In the genomic region with DNA sequence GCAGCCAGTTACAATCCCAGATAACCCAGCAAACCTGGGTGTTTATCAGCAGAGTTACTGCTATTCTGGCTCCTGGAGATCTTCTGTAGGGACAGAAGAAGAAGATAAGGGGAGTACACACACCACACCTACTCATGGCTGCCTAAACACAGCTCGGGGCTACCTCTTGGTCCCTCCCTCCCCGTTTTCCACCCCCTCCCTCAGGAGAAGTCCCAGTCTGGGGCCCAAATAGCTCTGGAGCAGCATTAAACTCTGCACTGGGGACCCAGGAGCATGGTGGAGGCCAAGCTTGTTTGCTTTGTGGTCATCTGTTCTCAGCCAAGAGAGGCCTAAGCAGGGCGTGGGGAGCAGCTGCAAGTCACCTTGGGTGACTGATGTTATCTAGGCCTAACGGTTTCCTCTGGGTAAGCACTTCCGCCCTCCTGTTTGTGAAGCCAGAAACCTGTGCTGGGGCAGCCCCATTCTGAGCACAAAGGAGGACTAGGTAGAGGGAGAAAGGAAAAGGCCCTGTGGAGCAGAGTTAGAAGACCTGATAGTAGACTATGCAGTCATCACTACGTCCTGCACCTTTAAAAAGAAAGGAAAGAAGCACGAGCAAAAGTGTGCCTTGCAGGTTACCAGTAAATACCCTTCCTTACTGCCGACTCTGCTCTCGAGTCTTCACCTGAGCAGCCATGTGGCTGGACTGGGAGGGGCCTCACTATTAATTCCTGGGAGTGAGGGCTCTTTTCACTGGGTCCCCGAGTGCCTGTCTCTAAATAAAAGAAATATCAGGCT, we compare ENCODE assay signal across 8 cellular contexts. TPM values are rescaled to one million over a fixed set of nuclear protein-coding genes. Genes with fewer than 3 reads are reported as not detected.
DNase-seq lines count a peak whose midpoint lies in the region; ATAC-seq and TF ChIP-seq lines count a peak whose summit lies in the region.

No MANE protein-coding gene starts in this region.

- no peak for TF ChIP-seq CTCF in GM06990 (IDR thresholded peaks at IDR 0.05; ENCODE audit: insufficient read depth, low read length, poor library complexity, severe bottlenecking)

- peak overlapping the region; percentile 41 for H3K4me3 ChIP-seq in GM06990 (replicated peaks; ENCODE audit: low read depth, low read length)

- DNase-seq in GM06990 (ENCODE audit: extremely low read depth, insufficient read length) (peak; percentile 79), HuH-7.5 (ENCODE audit: low spot score) (peak; percentile 53), medulla oblongata (ENCODE audit: extremely low spot score) (no peak), NCI-H1105 (lab: John Stamatoyannopoulos, UW) (no peak)
- peak; percentile 50 for DNase-seq in stimulated activated CD8-positive, alpha-beta memory T cell treated with anti-CD3 and anti-CD28 coated beads, Interleukin-12 subunit alpha, Interleukin-12 subunit beta, amount 100 ng/mL, for 1 hour (ENCODE audit: low read depth)

- H3K36me3 ChIP-seq in GM06990 (ENCODE audit: control insufficient read depth, insufficient read depth, low read length) = no peaks in the 10 kb centered on the region

- no peaks in the 10 kb centered on the region for H3K27me3 ChIP-seq in GM06990 (replicated peaks; ENCODE audit: control insufficient read depth, insufficient read depth, low read length)

- ATAC-seq in GM21447 (IDR thresholded peaks at IDR 0.05; ENCODE audit: unreplicated experiment) (peak; percentile 65), esophagus mucosa (peak; percentile 58)
- ATAC-seq in activated CD4-positive, CD25-positive, alpha-beta regulatory T cell treated with anti-CD3 and anti-CD28 coated beads, Interleukin-2, amount 50 U/mL, for 24 hours = peak; percentile 85

RNA-seq across cellular contexts. Expression of a gene that starts 2.0 kb away (rescaled TPM):
- 2.4 TPM for total RNA-seq in esophagus mucosa

Comparison
In these comparisons a context has a peak if more than half of its experiments do, and no peak if none do; other contexts are left out.
1. DNase-seq: peak in GM06990 (single experiment), HuH-7.5 (single experiment) and stimulated activated CD8-positive, alpha-beta memory T cell treated with anti-CD3 and anti-CD28 coated beads, Interleukin-12 subunit alpha, Interleukin-12 subunit beta, amount 100 ng/mL, for 1 hour (single experiment); none in medulla oblongata (single experiment) and NCI-H1105 (single experiment).
2. Peak in every context shown above with its lines, with median percentiles within 50 percentile points of each other: ATAC-seq.